ENCODE assay signal across 10 cellular contexts in genomic region chr21:46057111-46057709, GRCh38. TPM values are rescaled to one million over a fixed set of nuclear protein-coding genes. Genes with fewer than 3 reads are reported as not detected.
DNase-seq lines count a peak whose midpoint lies in the region; ATAC-seq and TF ChIP-seq lines count a peak whose summit lies in the region.
"Had no signal": no experiment of that assay in that cellular context is flagged by ENCODE, and none has a peak within 500 bp of the region (broad histone marks: within the 10 kb centered on the region; RNA-seq: fewer than 3 reads in every experiment).

No MANE protein-coding gene starts in this region.

- no peaks in the 10 kb centered on the region for H3K4me1 ChIP-seq in endodermal cell (ENCODE audit: control insufficient read depth, insufficient read depth, low read length)

- H3K9me3 Mint-ChIP-seq in activated naive CD4-positive, alpha-beta T cell treated with anti-CD3 and anti-CD28 coated beads, Interleukin-2, amount 10 ng/mL, durations not matched to agents 7 days and 5 days: peaks cover 23% of the 10 kb centered on the region
- H3K9me3 Mint-ChIP-seq in endodermal cell: peaks cover 37% of the 10 kb centered on the region
- peaks cover 11% of the 10 kb centered on the region for H3K9me3 Mint-ChIP-seq in neural crest cell
- H3K9me3 Mint-ChIP-seq in type B pancreatic cell: peaks cover 17% of the 10 kb centered on the region

- no peaks in the 10 kb centered on the region for H3K27me3 ChIP-seq in endodermal cell (ENCODE audit: control insufficient read depth, insufficient read depth, low read length, poor library complexity, severe bottlenecking)

- no peak overlapping the region for H3K27ac ChIP-seq in endodermal cell (ENCODE audit: low read depth, low read length)

- no peak overlapping the region for H3K9ac ChIP-seq in endodermal cell (ENCODE audit: extremely low read depth, low read length, poor library complexity, severe bottlenecking)

- TF ChIP-seq CTCF in endodermal cell (conservative IDR thresholded peaks at IDR 0.05) (no peak), neural crest cell (conservative IDR thresholded peaks at IDR 0.05) (no peak), type B pancreatic cell (conservative IDR thresholded peaks at IDR 0.05) (no peak)

- 88 to 91% methylated on average over 22 to 27 of the region's 27 CpGs for WGBS in endodermal cell (ENCODE audit: insufficient coverage in 1 of 2, insufficient read length in 1 of 2), 2 experiments

- no peak overlapping the region for H3K4me3 ChIP-seq in endodermal cell (ENCODE audit: low read length)

- H3K36me3 Mint-ChIP-seq in activated naive CD4-positive, alpha-beta T cell treated with anti-CD3 and anti-CD28 coated beads, Interleukin-2, amount 10 ng/mL, durations not matched to agents 7 days and 5 days: no peaks in the 10 kb centered on the region
- H3K36me3 Mint-ChIP-seq in endodermal cell (ENCODE audit: low read depth): no peaks in the 10 kb centered on the region
- H3K36me3 Mint-ChIP-seq in neural crest cell (ENCODE audit: low read depth): peaks cover 8% of the 10 kb centered on the region
- no peaks in the 10 kb centered on the region for H3K36me3 Mint-ChIP-seq in type B pancreatic cell

- no peak for ATAC-seq in HG02798 (IDR thresholded peaks at IDR 0.05; ENCODE audit: poor library complexity, unreplicated experiment)

- peaks cover 45% of the 10 kb centered on the region for H3K27me3 Mint-ChIP-seq in activated naive CD4-positive, alpha-beta T cell treated with anti-CD3 and anti-CD28 coated beads, Interleukin-2, amount 10 ng/mL, durations not matched to agents 7 days and 5 days
- peaks cover under 1% of the 10 kb centered on the region for H3K27me3 Mint-ChIP-seq in endodermal cell (ENCODE audit: insufficient read depth)
- H3K27me3 Mint-ChIP-seq in neural crest cell (ENCODE audit: low read depth): no peaks in the 10 kb centered on the region
- peaks cover 4% of the 10 kb centered on the region for H3K27me3 Mint-ChIP-seq in type B pancreatic cell

- peaks cover 13% of the 10 kb centered on the region for H3K9me3 ChIP-seq in endodermal cell (ENCODE audit: control insufficient read depth, low read length)

- peaks cover 9% of the 10 kb centered on the region for H3K4me1 Mint-ChIP-seq in activated naive CD4-positive, alpha-beta T cell treated with anti-CD3 and anti-CD28 coated beads, Interleukin-2, amount 10 ng/mL, durations not matched to agents 7 days and 5 days
- H3K4me1 Mint-ChIP-seq in endodermal cell (peaks cover 3% of the 10 kb centered on the region), neural crest cell (peaks cover 20% of the 10 kb centered on the region), type B pancreatic cell (ENCODE audit: unreplicated experiment) (peaks cover 14% of the 10 kb centered on the region)

- H3K36me3 ChIP-seq in endodermal cell (ENCODE audit: control insufficient read depth, insufficient read depth, low read length): no peaks in the 10 kb centered on the region

- H3K4me3 Mint-ChIP-seq in activated naive CD4-positive, alpha-beta T cell treated with anti-CD3 and anti-CD28 coated beads, Interleukin-2, amount 10 ng/mL, durations not matched to agents 7 days and 5 days: no peak overlapping the region
- no peak overlapping the region for H3K4me3 Mint-ChIP-seq in endodermal cell
- no peak overlapping the region for H3K4me3 Mint-ChIP-seq in neural crest cell
- H3K4me3 Mint-ChIP-seq in type B pancreatic cell: no peak overlapping the region

- DNase-seq in activated naive CD4-positive, alpha-beta T cell treated with Interleukin-2 at 50 U/mL for 16 hours: peak; percentile 11
- no peak for DNase-seq in activated naive CD4-positive, alpha-beta T cell treated with anti-CD3 and anti-CD28 coated beads, Interleukin-2, amount 10 ng/mL, durations not matched to agents 7 days and 5 days
- DNase-seq in endodermal cell (peak; percentile 40), neural crest cell (ENCODE audit: low read depth, low spot score) (no peak), type B pancreatic cell (ENCODE audit: extremely low spot score, unreplicated experiment) (peak; percentile 66), NCI-H146 (lab: John Stamatoyannopoulos, UW) (no peak), DMS 273 treated with DMSO at 0.1 percent for 48 hours (lab: John Stamatoyannopoulos, UW) (no peak)
- DNase-seq: central memory CD4-positive, alpha-beta T cell; NCI-H1417 treated with DMSO at 0.1 percent for 48 hours had no signal

- H3K27ac Mint-ChIP-seq in activated naive CD4-positive, alpha-beta T cell treated with anti-CD3 and anti-CD28 coated beads, Interleukin-2, amount 10 ng/mL, durations not matched to agents 7 days and 5 days: no peak overlapping the region
- H3K27ac Mint-ChIP-seq in endodermal cell: no peak overlapping the region
- H3K27ac Mint-ChIP-seq in neural crest cell (ENCODE audit: unreplicated experiment): peak overlapping the region; percentile 57
- H3K27ac Mint-ChIP-seq in type B pancreatic cell: no peak overlapping the region

- CTCF ChIA-PET in activated naive CD4-positive, alpha-beta T cell treated with anti-CD3 and anti-CD28 coated beads, Interleukin-2, amount 10 ng/mL, durations not matched to agents 7 days and 5 days (lab: Charles Lee): no interaction called here

RNA-seq across cellular contexts. Expression of gene COL6A2, which starts 40.7 kb away (rescaled TPM):
- total RNA-seq in endodermal cell (100 to 1,000 TPM; 259 to 377 TPM), neural crest cell (17.8 and 18.5 TPM in 2 replicates), type B pancreatic cell (ENCODE audit: low replicate concordance) (23.8 and 114 TPM in 2 replicates)
- polyA plus RNA-seq in endodermal cell (2013, experiment 1 of 2): 117 TPM
- 114 TPM for polyA plus RNA-seq in endodermal cell (2013, experiment 2 of 2)

Comparison
In these comparisons a context has a peak if more than half of its experiments do, and no peak if none do; other contexts are left out.
1. DNase-seq: peak in activated naive CD4-positive, alpha-beta T cell treated with Interleukin-2 at 50 U/mL for 16 hours (single experiment), endodermal cell (single experiment) and type B pancreatic cell (single experiment); none in activated naive CD4-positive, alpha-beta T cell treated with anti-CD3 and anti-CD28 coated beads, Interleukin-2, amount 10 ng/mL, durations not matched to agents 7 days and 5 days (single experiment), neural crest cell (single experiment), NCI-H146 (single experiment) and DMS 273 treated with DMSO at 0.1 percent for 48 hours (single experiment).